In the genomic region with DNA sequence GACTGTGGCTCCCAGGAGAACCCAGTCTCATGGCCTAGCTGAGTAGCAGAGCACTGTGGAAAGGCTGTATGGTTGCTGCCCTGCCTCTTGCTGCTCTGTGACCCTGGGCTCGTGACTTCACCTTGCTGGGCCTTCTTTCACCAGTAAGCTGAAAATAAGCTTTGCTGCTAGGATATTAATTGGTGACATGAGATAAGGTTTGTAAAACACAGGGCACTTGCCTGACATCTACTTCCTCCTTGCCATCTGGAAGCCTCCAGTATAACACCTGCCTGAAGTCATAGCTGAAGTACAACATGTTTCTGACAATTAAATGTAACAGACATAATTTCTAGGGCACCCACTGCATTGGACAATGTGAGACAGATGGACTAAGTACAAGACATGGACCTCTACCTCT, we compare ENCODE assay signal across 1 cellular context.
TF ChIP-seq lines count a peak whose summit lies in the region.

No MANE protein-coding gene starts in this region.

TF ChIP-seq in HCT116, 20 proteins besides CTCF, POLR2A, EP300 and RAD21 (continued from another document):
- no peak for TF ChIP-seq CBX3 (IDR thresholded peaks at IDR 0.05; ENCODE audit: low read depth)
- TF ChIP-seq TCF7L2 (IDR thresholded peaks at IDR 0.05; ENCODE audit: borderline replicate concordance, extremely low read depth, insufficient read depth, insufficient read length) = no peak
- TF ChIP-seq, protein P1, sequence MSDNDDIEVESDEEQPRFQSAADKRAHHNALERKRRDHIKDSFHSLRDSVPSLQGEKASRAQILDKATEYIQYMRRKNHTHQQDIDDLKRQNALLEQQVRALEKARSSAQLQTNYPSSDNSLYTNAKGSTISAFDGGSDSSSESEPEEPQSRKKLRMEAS (IDR thresholded peaks at IDR 0.05) = no peak
- TF ChIP-seq, protein P2, sequence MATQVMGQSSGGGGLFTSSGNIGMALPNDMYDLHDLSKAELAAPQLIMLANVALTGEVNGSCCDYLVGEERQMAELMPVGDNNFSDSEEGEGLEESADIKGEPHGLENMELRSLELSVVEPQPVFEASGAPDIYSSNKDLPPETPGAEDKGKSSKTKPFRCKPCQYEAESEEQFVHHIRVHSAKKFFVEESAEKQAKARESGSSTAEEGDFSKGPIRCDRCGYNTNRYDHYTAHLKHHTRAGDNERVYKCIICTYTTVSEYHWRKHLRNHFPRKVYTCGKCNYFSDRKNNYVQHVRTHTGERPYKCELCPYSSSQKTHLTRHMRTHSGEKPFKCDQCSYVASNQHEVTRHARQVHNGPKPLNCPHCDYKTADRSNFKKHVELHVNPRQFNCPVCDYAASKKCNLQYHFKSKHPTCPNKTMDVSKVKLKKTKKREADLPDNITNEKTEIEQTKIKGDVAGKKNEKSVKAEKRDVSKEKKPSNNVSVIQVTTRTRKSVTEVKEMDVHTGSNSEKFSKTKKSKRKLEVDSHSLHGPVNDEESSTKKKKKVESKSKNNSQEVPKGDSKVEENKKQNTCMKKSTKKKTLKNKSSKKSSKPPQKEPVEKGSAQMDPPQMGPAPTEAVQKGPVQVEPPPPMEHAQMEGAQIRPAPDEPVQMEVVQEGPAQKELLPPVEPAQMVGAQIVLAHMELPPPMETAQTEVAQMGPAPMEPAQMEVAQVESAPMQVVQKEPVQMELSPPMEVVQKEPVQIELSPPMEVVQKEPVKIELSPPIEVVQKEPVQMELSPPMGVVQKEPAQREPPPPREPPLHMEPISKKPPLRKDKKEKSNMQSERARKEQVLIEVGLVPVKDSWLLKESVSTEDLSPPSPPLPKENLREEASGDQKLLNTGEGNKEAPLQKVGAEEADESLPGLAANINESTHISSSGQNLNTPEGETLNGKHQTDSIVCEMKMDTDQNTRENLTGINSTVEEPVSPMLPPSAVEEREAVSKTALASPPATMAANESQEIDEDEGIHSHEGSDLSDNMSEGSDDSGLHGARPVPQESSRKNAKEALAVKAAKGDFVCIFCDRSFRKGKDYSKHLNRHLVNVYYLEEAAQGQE (IDR thresholded peaks at IDR 0.05; ENCODE audit: low read depth) = no peak
- TF ChIP-seq FOSL1 (IDR thresholded peaks at IDR 0.05; ENCODE audit: low read depth) = no peak
- TF ChIP-seq EGR1 (IDR thresholded peaks at IDR 0.05; ENCODE audit: low read depth) = no peak
- no peak for TF ChIP-seq EZH2 (IDR thresholded peaks at IDR 0.05)
- no peak for TF ChIP-seq ZNF274 (IDR thresholded peaks at IDR 0.05; ENCODE audit: low read depth, low read length)
- TF ChIP-seq ZFX (IDR thresholded peaks at IDR 0.05) = no peak
- TF ChIP-seq EZH2phosphoT487 (IDR thresholded peaks at IDR 0.05; ENCODE audit: borderline replicate concordance) = no peak
- TF ChIP-seq, protein P3, sequence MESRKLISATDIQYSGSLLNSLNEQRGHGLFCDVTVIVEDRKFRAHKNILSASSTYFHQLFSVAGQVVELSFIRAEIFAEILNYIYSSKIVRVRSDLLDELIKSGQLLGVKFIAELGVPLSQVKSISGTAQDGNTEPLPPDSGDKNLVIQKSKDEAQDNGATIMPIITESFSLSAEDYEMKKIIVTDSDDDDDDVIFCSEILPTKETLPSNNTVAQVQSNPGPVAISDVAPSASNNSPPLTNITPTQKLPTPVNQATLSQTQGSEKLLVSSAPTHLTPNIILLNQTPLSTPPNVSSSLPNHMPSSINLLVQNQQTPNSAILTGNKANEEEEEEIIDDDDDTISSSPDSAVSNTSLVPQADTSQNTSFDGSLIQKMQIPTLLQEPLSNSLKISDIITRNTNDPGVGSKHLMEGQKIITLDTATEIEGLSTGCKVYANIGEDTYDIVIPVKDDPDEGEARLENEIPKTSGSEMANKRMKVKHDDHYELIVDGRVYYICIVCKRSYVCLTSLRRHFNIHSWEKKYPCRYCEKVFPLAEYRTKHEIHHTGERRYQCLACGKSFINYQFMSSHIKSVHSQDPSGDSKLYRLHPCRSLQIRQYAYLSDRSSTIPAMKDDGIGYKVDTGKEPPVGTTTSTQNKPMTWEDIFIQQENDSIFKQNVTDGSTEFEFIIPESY (IDR thresholded peaks at IDR 0.05; ENCODE audit: extremely low read depth, insufficient replicate concordance, low read length) = no peak
- no peak for TF ChIP-seq ELF1 (IDR thresholded peaks at IDR 0.05; ENCODE audit: borderline replicate concordance, low read depth)
